ENCODE assay signal across 27 cellular contexts in the genomic region with DNA sequence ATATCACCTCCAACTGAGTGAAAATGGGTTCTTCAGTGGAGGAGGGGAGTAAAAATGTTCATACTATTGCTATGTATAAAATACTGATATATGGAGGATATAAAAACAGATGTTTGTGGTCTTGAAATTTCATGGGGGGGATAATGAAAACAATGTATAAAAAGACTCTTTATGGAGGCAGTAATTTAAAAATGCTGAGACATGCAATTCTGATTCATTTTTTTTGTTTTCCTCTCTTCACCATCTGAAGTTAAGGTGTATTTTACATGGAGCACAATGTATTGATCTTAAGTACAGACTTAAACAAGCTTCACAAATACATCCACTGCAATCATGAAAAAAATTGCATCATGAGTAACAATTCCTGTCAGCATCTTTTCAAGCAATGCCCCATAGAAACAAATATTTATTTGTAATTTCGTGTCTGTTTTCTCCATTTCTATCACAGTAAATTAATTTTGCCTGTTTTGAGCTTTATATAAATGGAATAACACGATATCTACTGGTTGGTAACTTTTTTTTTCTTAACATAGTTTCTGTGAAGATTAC.
"Had no signal": no experiment of that assay in that cellular context is flagged by ENCODE, and none has a peak within 500 bp of the region (broad histone marks: within the 10 kb centered on the region; RNA-seq: fewer than 3 reads in every experiment).

No MANE protein-coding gene starts in this region.

- H3K4me2 ChIP-seq: hepatocyte had no signal

- H3K36me3 Mint-ChIP-seq: memory B cell; stimulated activated memory B cell treated with anti-CD40 and anti-IgM and Interleukin-4, amounts not matched to agents 10 μg/mL and 1 μg/mL and 100 μg/mL, for 72 hours had no signal

- H3K79me2 ChIP-seq: hepatocyte had no signal

- H3K4me1 Mint-ChIP-seq: memory B cell; natural killer cell; stimulated activated memory B cell treated with anti-CD40 and anti-IgM and Interleukin-4, amounts not matched to agents 10 μg/mL and 1 μg/mL and 100 μg/mL, for 72 hours had no signal

- H3K4me1 ChIP-seq: esophagus muscularis mucosa, foreskin keratinocyte, gastroesophageal sphincter, heart left ventricle, psoas muscle, spleen, tibial nerve, upper lobe of left lung had no signal

- H3K27me3 ChIP-seq: esophagus muscularis mucosa, foreskin keratinocyte, gastroesophageal sphincter, heart left ventricle, hepatocyte, spleen, tibial nerve, upper lobe of left lung had no signal

- DNase-seq: dermis blood vessel endothelial cell; effector memory CD4-positive, alpha-beta T cell; foreskin keratinocyte; heart left ventricle; kidney; natural killer cell; occipital lobe; ovary; posterior cingulate gyrus; psoas muscle; right cardiac atrium; spleen; stimulated activated CD4-positive, alpha-beta T cell treated with anti-CD3 and anti-CD28 coated beads, Interleukin-4, amount 100 ng/mL, for 4 hours had no signal

- H3K4me3 Mint-ChIP-seq: memory B cell; natural killer cell; stimulated activated memory B cell treated with anti-CD40 and anti-IgM and Interleukin-4, amounts not matched to agents 10 μg/mL and 1 μg/mL and 100 μg/mL, for 72 hours; stimulated activated naive CD8-positive, alpha-beta T cell treated with anti-CD3 and anti-CD28 coated beads, Interleukin-15, Interleukin-2, amounts not matched to agents 100 ng/mL and 50 ng/mL, for 24 hours had no signal

- FAIRE-seq: endothelial cell of umbilical vein, kidney, urothelium cell line had no signal

- H2AFZ ChIP-seq: hepatocyte had no signal

- H3K27me3 Mint-ChIP-seq: memory B cell; stimulated activated memory B cell treated with anti-CD40 and anti-IgM and Interleukin-4, amounts not matched to agents 10 μg/mL and 1 μg/mL and 100 μg/mL, for 72 hours; stimulated activated naive CD8-positive, alpha-beta T cell treated with anti-CD3 and anti-CD28 coated beads, Interleukin-15, Interleukin-2, amounts not matched to agents 100 ng/mL and 50 ng/mL, for 24 hours had no signal

- H3K9me3 ChIP-seq: esophagus muscularis mucosa, ovary, psoas muscle, thoracic aorta, tibial nerve, upper lobe of left lung had no signal

- H3K4me3 ChIP-seq: esophagus muscularis mucosa, gastroesophageal sphincter, heart left ventricle, hepatocyte, lung, ovary, psoas muscle, skin epidermis, spleen, thoracic aorta, tibial nerve, upper lobe of left lung had no signal

- H3K27ac Mint-ChIP-seq: memory B cell; natural killer cell; stimulated activated memory B cell treated with anti-CD40 and anti-IgM and Interleukin-4, amounts not matched to agents 10 μg/mL and 1 μg/mL and 100 μg/mL, for 72 hours; stimulated activated naive CD8-positive, alpha-beta T cell treated with anti-CD3 and anti-CD28 coated beads, Interleukin-15, Interleukin-2, amounts not matched to agents 100 ng/mL and 50 ng/mL, for 24 hours had no signal

- H3K36me3 ChIP-seq: esophagus muscularis mucosa, gastroesophageal sphincter, heart left ventricle, ovary, spleen, thoracic aorta, tibial nerve, upper lobe of left lung had no signal

- H3K27ac ChIP-seq: esophagus muscularis mucosa, foreskin keratinocyte, gastroesophageal sphincter, heart left ventricle, hepatocyte, ovary, psoas muscle, skin epidermis, spleen, thoracic aorta, tibial nerve, upper lobe of left lung had no signal

- H3K9me3 Mint-ChIP-seq: memory B cell; stimulated activated memory B cell treated with anti-CD40 and anti-IgM and Interleukin-4, amounts not matched to agents 10 μg/mL and 1 μg/mL and 100 μg/mL, for 72 hours; stimulated activated naive CD8-positive, alpha-beta T cell treated with anti-CD3 and anti-CD28 coated beads, Interleukin-15, Interleukin-2, amounts not matched to agents 100 ng/mL and 50 ng/mL, for 24 hours had no signal

- ATAC-seq: foreskin keratinocyte; gastroesophageal sphincter; heart left ventricle; left lobe of liver; natural killer cell; psoas muscle; right cardiac atrium; stimulated activated memory B cell treated with anti-CD40 and anti-IgM and Interleukin-4, amounts not matched to agents 10 μg/mL and 1 μg/mL and 100 μg/mL, for 72 hours had no signal
